Comparison of ENCODE assay signal across 8 cellular contexts in genomic region chr13:76879211-76879875, GRCh38. TPM values are rescaled to one million over a fixed set of nuclear protein-coding genes. Genes with fewer than 3 reads are reported as not detected.
DNase-seq lines count a peak whose midpoint lies in the region; ATAC-seq, FAIRE-seq and TF ChIP-seq lines count a peak whose summit lies in the region.

No MANE protein-coding gene starts in this region.

- WGBS in adrenal gland, 4 donors = 47 to 58% (median 50%) methylated on average over 8 of the region's 8 CpGs

- H3K27me3 ChIP-seq in adrenal gland = no peaks in the 10 kb centered on the region

- intact Hi-C loops in adrenal gland (cut with DNase I) = no loop called here

- H3K27ac ChIP-seq in adrenal gland = peak overlapping the region in 3 of 5 donors; percentile 9 to 81 (median 54)

- H3K36me3 ChIP-seq in adrenal gland (replicated peaks in 1 of 2) = no peaks in the 10 kb centered on the region

- peaks cover 0 to 26% of the 10 kb centered on the region in 2 donors for H3K4me1 ChIP-seq in adrenal gland (replicated peaks in 1 of 2)

- DNase-seq in SKM-1 (lab: John Stamatoyannopoulos, UW; ENCODE audit: unreplicated experiment) = peak; percentile 99
- DNase-seq in adrenal gland = peak; percentile 40 to 86 (median 68)
- peak; percentile 8 for DNase-seq in left kidney (ENCODE audit: low read depth, low spot score)
- DNase-seq in stimulated activated CD8-positive, alpha-beta memory T cell treated with anti-CD3 and anti-CD28 coated beads, Interleukin-12 subunit alpha, Interleukin-12 subunit beta, amount 100 ng/mL, for 1 hour (ENCODE audit: low read depth) = peak; percentile 40
- DNase-seq in NCI-H774 (lab: John Stamatoyannopoulos, UW) = no peak
- no peak for DNase-seq in D721Med (ENCODE audit: insufficient read length, low spot score)

- peak overlapping the region in 1 of 4 donors; percentile 15 for H3K4me3 ChIP-seq in adrenal gland

- TF ChIP-seq CTCF in adrenal gland (IDR thresholded peaks at IDR 0.05) (no peak), D721Med (IDR thresholded peaks at IDR 0.05; ENCODE audit: insufficient read depth, missing control alignments) (no peak)

- H3K9me3 ChIP-seq in adrenal gland (replicated peaks in 1 of 3) = no peaks in the 10 kb centered on the region

- TF ChIP-seq POLR2A in adrenal gland (IDR thresholded peaks at IDR 0.05) = no peak

- ATAC-seq in GM18870 (IDR thresholded peaks at IDR 0.05; ENCODE audit: unreplicated experiment) = peak; percentile 92
- ATAC-seq in HG03066 (IDR thresholded peaks at IDR 0.05; ENCODE audit: low read depth, unreplicated experiment) = peak; percentile 94

- no peak for FAIRE-seq in D721Med (lab: Jason Lieb, UNC)

RNA-seq across cellular contexts. Expression of gene KCTD12, which starts 6.9 kb away (rescaled TPM):
- total RNA-seq in adrenal gland = 10 to 100 TPM; 37.7 to 80.8 (median 55.0) TPM
- 10 to 100 TPM; 12.6 to 35.3 (median 13.0) TPM for polyA plus RNA-seq in adrenal gland

Comparison
In these comparisons a context has a peak if more than half of its experiments do, and no peak if none do; other contexts are left out.
1. DNase-seq: peak in SKM-1 (single experiment), adrenal gland (7 of 7), left kidney (single experiment) and stimulated activated CD8-positive, alpha-beta memory T cell treated with anti-CD3 and anti-CD28 coated beads, Interleukin-12 subunit alpha, Interleukin-12 subunit beta, amount 100 ng/mL, for 1 hour (single experiment); none in NCI-H774 (single experiment) and D721Med (single experiment).